In the genomic region with DNA sequence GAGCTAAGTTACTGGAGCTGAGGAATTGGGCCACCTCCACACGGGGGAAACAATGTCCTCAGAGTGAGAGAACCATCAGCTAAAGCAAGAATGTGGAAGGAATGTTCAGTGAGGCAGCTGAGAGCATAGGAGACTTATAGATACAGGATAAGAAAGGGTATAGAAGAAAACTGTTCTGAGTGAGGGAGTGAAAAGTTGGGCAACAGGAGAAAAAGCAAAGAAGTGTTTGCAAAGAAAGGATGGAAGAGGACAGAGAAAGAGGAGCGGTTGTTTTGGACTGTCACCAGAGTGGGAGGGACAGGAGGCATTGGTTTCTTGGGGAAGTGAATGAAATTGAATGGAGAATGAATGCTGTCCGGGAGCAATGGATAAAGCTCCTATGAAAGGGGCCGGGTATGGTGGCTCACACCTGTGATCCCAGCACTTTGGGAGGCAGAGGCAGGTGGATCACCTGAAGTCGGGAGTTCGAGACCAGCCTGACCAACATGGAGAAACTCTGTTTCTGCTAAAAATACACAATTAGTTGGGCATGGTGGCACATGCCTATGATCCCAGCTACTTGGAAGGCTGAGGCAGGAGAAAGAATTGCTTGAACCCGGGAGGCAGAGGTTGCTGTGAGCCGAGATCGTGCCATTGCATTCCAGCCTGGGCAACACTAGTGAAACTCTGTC, we compare ENCODE assay signal across 31 cellular contexts.
"Had no signal": no experiment of that assay in that cellular context is flagged by ENCODE, and none has a peak within 500 bp of the region (broad histone marks: within the 10 kb centered on the region; RNA-seq: fewer than 3 reads in every experiment).

No MANE protein-coding gene starts in this region.

- H3K4me3 Mint-ChIP-seq: immature natural killer cell; naive thymus-derived CD8-positive, alpha-beta T cell; nephron; neural crest cell; stimulated activated memory B cell treated with anti-CD40 and anti-IgM and Interleukin-4, amounts not matched to agents 10 μg/mL and 1 μg/mL and 100 μg/mL, for 72 hours; stimulated activated naive CD8-positive, alpha-beta T cell treated with anti-CD3 and anti-CD28 coated beads, Interleukin-15, amount 100 ng/mL, for 72 hours had no signal

- H3K9me3 Mint-ChIP-seq: naive thymus-derived CD8-positive, alpha-beta T cell; nephron; stimulated activated memory B cell treated with anti-CD40 and anti-IgM and Interleukin-4, amounts not matched to agents 10 μg/mL and 1 μg/mL and 100 μg/mL, for 72 hours; stimulated activated naive CD8-positive, alpha-beta T cell treated with anti-CD3 and anti-CD28 coated beads, Interleukin-15, amount 100 ng/mL, for 72 hours had no signal

- H3K9me3 ChIP-seq: left lung, lower lobe of right lung, mucosa of descending colon, pancreas, psoas muscle, tibial nerve, upper lobe of left lung, vagina had no signal

- H3K4me1 Mint-ChIP-seq: immature natural killer cell; naive thymus-derived CD8-positive, alpha-beta T cell; neural crest cell; stimulated activated memory B cell treated with anti-CD40 and anti-IgM and Interleukin-4, amounts not matched to agents 10 μg/mL and 1 μg/mL and 100 μg/mL, for 72 hours had no signal

- H3K36me3 ChIP-seq: left lung, lower lobe of right lung, pancreas, tibial nerve, upper lobe of left lung, vagina had no signal

- H3K4me3 ChIP-seq: left lung, lower lobe of right lung, mucosa of descending colon, pancreas, psoas muscle, skin epidermis, tibial nerve, upper lobe of left lung, vagina had no signal

- H3K27ac ChIP-seq: left lung, lower lobe of right lung, pancreas, psoas muscle, skin epidermis, tibial nerve, upper lobe of left lung, vagina had no signal

- H3K36me3 Mint-ChIP-seq: naive thymus-derived CD8-positive, alpha-beta T cell; stimulated activated memory B cell treated with anti-CD40 and anti-IgM and Interleukin-4, amounts not matched to agents 10 μg/mL and 1 μg/mL and 100 μg/mL, for 72 hours had no signal

- H3K27ac Mint-ChIP-seq: immature natural killer cell; naive thymus-derived CD8-positive, alpha-beta T cell; nephron; stimulated activated memory B cell treated with anti-CD40 and anti-IgM and Interleukin-4, amounts not matched to agents 10 μg/mL and 1 μg/mL and 100 μg/mL, for 72 hours had no signal

- ATAC-seq: left lung; lower lobe of right lung; naive thymus-derived CD8-positive, alpha-beta T cell; pancreas; psoas muscle; sciatic nerve; stimulated activated naive CD8-positive, alpha-beta T cell treated with anti-CD3 and anti-CD28 coated beads, Interleukin-15, amount 100 ng/mL, for 72 hours had no signal

- H3K27me3 ChIP-seq: left lung, pancreas, tibial nerve, upper lobe of left lung, vagina had no signal

- H3K4me1 ChIP-seq: lower lobe of right lung, pancreas, psoas muscle, tibial nerve, upper lobe of left lung had no signal

- DNase-seq: head of caudate nucleus; hypothalamus; immature natural killer cell; kidney; left colon; left lung; lower lobe of right lung; mammary epithelial cell; midbrain; mucosa of descending colon; naive thymus-derived CD8-positive, alpha-beta T cell; nucleus accumbens; pancreas; psoas muscle; stimulated activated CD4-positive, alpha-beta T cell treated with anti-CD3 and anti-CD28 coated beads, Interleukin-12 subunit alpha, Interleukin-12 subunit beta, amount 100 ng/mL, for 4 hours; stimulated activated CD4-positive, alpha-beta T cell treated with anti-CD3 and anti-CD28 coated beads, Interleukin-15, amount 100 ng/mL, for 24 hours; stimulated activated CD4-positive, alpha-beta T cell treated with anti-CD3 and anti-CD28 coated beads, Interleukin-2, amount 100 ng/mL, for 24 hours; stimulated activated CD4-positive, alpha-beta T cell treated with anti-CD3 and anti-CD28 coated beads, Interleukin-4, amount 100 ng/mL, for 4 hours; stimulated activated CD8-positive, alpha-beta memory T cell treated with anti-CD3 and anti-CD28 coated beads, Interleukin-4, amount 100 ng/mL, for 48 hours; stimulated activated naive CD4-positive, alpha-beta T cell treated with Interleukin-2 at 50 U/mL for 16 hours; stimulated activated naive CD8-positive, alpha-beta T cell treated with anti-CD3 and anti-CD28 coated beads, Interleukin-15, amount 100 ng/mL, for 72 hours; substantia nigra; upper lobe of left lung had no signal

- FAIRE-seq: islet of Langerhans, kidney, pancreas had no signal
